Comparison of ENCODE assay signal across 1 cellular context in the genomic region with DNA sequence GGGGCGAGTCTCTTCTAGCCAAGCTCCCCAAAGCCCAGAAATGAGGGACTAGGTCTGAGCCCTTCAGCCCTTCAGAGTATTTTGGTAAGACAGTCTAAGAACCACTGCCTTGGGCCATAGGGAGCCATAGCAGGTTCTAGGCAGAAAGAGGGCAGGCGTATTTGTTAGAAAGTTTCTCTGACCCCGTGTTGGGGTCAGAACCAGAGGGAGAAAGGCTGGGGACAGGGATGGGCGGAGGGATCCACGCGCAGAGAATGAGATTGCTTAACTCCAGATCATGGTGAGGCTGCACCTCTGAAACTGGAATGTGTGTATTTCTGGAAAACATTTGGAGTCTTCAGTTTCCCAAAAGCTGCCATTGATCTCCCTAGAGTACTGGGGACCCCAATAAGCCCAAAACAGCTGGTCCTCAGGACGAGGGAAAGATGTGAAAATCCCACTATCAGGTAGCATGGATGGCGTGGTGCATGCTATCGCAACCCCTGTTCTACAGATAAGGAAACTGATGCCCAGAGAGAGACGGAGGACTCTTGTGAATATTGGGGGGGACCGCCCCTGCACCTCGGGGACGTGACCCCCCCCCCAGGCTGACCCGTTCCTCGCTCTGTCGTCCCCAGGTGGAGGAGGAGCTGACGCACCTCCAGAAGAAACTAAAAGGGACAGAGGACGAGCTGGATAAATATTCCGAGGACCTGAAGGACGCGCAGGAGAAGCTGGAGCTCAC.
TF ChIP-seq lines count a peak whose summit lies in the region.

No MANE protein-coding gene starts in this region.

TF ChIP-seq in HCT116, 20 proteins besides CTCF, POLR2A, EP300 and RAD21 (continued from another document):
- TF ChIP-seq, protein P1, sequence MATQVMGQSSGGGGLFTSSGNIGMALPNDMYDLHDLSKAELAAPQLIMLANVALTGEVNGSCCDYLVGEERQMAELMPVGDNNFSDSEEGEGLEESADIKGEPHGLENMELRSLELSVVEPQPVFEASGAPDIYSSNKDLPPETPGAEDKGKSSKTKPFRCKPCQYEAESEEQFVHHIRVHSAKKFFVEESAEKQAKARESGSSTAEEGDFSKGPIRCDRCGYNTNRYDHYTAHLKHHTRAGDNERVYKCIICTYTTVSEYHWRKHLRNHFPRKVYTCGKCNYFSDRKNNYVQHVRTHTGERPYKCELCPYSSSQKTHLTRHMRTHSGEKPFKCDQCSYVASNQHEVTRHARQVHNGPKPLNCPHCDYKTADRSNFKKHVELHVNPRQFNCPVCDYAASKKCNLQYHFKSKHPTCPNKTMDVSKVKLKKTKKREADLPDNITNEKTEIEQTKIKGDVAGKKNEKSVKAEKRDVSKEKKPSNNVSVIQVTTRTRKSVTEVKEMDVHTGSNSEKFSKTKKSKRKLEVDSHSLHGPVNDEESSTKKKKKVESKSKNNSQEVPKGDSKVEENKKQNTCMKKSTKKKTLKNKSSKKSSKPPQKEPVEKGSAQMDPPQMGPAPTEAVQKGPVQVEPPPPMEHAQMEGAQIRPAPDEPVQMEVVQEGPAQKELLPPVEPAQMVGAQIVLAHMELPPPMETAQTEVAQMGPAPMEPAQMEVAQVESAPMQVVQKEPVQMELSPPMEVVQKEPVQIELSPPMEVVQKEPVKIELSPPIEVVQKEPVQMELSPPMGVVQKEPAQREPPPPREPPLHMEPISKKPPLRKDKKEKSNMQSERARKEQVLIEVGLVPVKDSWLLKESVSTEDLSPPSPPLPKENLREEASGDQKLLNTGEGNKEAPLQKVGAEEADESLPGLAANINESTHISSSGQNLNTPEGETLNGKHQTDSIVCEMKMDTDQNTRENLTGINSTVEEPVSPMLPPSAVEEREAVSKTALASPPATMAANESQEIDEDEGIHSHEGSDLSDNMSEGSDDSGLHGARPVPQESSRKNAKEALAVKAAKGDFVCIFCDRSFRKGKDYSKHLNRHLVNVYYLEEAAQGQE (IDR thresholded peaks at IDR 0.05; ENCODE audit: low read depth) = no peak
- TF ChIP-seq, protein P2, sequence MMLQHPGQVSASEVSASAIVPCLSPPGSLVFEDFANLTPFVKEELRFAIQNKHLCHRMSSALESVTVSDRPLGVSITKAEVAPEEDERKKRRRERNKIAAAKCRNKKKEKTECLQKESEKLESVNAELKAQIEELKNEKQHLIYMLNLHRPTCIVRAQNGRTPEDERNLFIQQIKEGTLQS (IDR thresholded peaks at IDR 0.05) = no peak
- TF ChIP-seq EZH2 (IDR thresholded peaks at IDR 0.05) (no peak), ZFX (IDR thresholded peaks at IDR 0.05) (no peak), TCF7L2 (IDR thresholded peaks at IDR 0.05; ENCODE audit: borderline replicate concordance, extremely low read depth, insufficient read depth, insufficient read length) (no peak), FOSL1 (IDR thresholded peaks at IDR 0.05; ENCODE audit: low read depth) (no peak)
- TF ChIP-seq, protein P3, sequence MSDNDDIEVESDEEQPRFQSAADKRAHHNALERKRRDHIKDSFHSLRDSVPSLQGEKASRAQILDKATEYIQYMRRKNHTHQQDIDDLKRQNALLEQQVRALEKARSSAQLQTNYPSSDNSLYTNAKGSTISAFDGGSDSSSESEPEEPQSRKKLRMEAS (IDR thresholded peaks at IDR 0.05) = no peak; the same call in 1 of the 2 replicates
TF ChIP-seq in HCT116: peak in this region for 0.
